ENCODE assay signal across 8 cellular contexts in the genomic region with DNA sequence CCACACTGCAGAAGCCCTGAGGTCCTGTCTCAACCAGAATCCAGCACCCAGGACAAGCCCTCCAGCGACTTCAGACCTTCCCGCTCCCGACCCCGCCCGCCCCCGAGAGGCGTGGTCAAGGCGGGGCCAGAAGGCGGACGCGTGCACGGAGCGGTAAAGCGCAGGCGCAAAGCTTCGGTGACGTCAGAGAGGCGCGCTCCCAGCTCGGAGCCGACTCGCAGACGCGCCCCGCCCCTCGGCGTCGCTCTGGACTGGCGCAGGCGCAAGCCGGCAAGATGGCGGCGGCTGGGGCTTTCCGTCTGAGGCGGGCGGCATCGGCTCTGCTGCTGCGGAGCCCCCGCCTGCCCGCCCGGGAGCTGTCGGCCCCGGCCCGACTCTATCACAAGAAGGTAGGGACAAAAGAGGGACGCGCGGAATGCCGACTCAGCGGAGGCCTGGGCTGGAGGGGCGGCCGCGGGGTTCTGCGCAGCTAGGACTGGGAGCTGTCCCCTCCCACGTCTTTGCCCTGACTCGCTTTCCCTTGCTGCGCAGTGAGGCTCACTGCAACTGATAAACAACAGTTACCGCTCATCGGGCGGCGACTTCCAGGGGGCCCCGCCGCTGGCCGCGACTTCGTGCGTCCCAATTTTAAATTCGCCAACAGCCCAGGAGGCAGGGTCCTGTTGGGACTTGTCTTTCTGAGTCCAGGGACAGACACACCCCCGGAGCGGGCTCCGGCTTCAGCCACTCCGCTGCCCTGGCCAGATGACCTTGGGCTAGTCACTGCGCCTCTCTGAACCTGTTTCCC. TPM values are rescaled to one million over a fixed set of nuclear protein-coding genes. Genes with fewer than 3 reads are reported as not detected.
DNase-seq lines count a peak whose midpoint lies in the region; ATAC-seq, FAIRE-seq and TF ChIP-seq lines count a peak whose summit lies in the region.

TSS of gene ISCU (plus strand) at position 249 of the 787 bp plus-strand sequence. CDS start at position 276, 27 bp downstream.

- FAIRE-seq in GM18507 (lab: Jason Lieb, UNC) = peak; percentile 95

- H3K27me3 ChIP-seq in right atrium auricular region (no peaks in the 10 kb centered on the region), psoas muscle (ENCODE audit: insufficient read depth in 3 of 3, low read length in 2 of 3) (no peaks in the 10 kb centered on the region)

- H3K4me3 ChIP-seq in right atrium auricular region = peak within 1 kb of the TSS; percentile 86 to 97
- peak within 1 kb of the TSS; percentile 76 for H3K4me3 ChIP-seq in psoas muscle
- peak within 1 kb of the TSS; percentile 71 for H3K4me3 ChIP-seq in urinary bladder (ENCODE audit: low read depth, low read length)

- peak; percentile 89 for DNase-seq in GM18507 (ENCODE audit: extremely low spot score, insufficient read length, low read depth)
- DNase-seq in NCI-H1930 (lab: John Stamatoyannopoulos, UW) = peak; percentile 90 to 97
- peak; percentile 73 to 99 (median 97) for DNase-seq in anterior cingulate cortex (lab: John Stamatoyannopoulos, UW)
- peak; percentile 96 for DNase-seq in right atrium auricular region (ENCODE audit: low spot score)
- DNase-seq in psoas muscle = peak; percentile 99

- WGBS in psoas muscle, 3 donors = 0 to 1% (median 0%) methylated on average over 45 to 72 of the region's 72 CpGs
- under 1% methylated on average over 72 of the region's 72 CpGs for WGBS in urinary bladder

- no peak for TF ChIP-seq CTCF in right atrium auricular region (IDR thresholded peaks at IDR 0.05)
- no peak for TF ChIP-seq CTCF in psoas muscle (IDR thresholded peaks at IDR 0.05)

- intact Hi-C loops in T-helper 2 cell treated with Interferon-gamma antibody and Interleukin-4, amounts not matched to agents 100 ng/mL and 5 ng/mL, for 36 hours (cut with micrococcal nuclease) = loop anchor here (1.0 to 10.0 kb wide), 11 partner anchors 56 to 1012 kb away; partner anchors contain the start of genes ALKBH2, CORO1C, MMAB and MVK
- intact Hi-C loops in psoas muscle (cut with DNase I) = loop anchor here (5.0 to 10.0 kb wide), 4 partner anchors 242 to 530 kb away; partner anchors contain the start of genes SSH1 (in 2 of the 2) and ALKBH2 (in 1 of the 2)

- H3K27ac ChIP-seq in right atrium auricular region = peak within 1 kb of the TSS; percentile 87 to 90
- peak within 1 kb of the TSS; percentile 97 for H3K27ac ChIP-seq in psoas muscle
- H3K27ac ChIP-seq in urinary bladder (ENCODE audit: low read depth) = peak within 1 kb of the TSS; percentile 95

- ATAC-seq in HG02973 (IDR thresholded peaks at IDR 0.05; ENCODE audit: unreplicated experiment) (peak; percentile 41), psoas muscle (peak; percentile 87 to 90 (median 88))

- H3K4me1 ChIP-seq in right atrium auricular region (peaks cover 0 to 58% of the 10 kb centered on the region in 2 donors), psoas muscle (peaks cover 55% of the 10 kb centered on the region), urinary bladder (ENCODE audit: insufficient read depth) (no peaks in the 10 kb centered on the region)

- H3K9me3 ChIP-seq in right atrium auricular region (no peaks in the 10 kb centered on the region), psoas muscle (no peaks in the 10 kb centered on the region)

- peaks cover 34% of the 10 kb centered on the region for H3K36me3 ChIP-seq in right atrium auricular region
- peaks cover 13 to 46% of the 10 kb centered on the region in 2 donors for H3K36me3 ChIP-seq in psoas muscle (ENCODE audit: insufficient read depth in 1 of 2, low read depth in 1 of 2)
- peaks cover 3% of the 10 kb centered on the region for H3K36me3 ChIP-seq in urinary bladder (ENCODE audit: insufficient read depth)

RNA-seq across cellular contexts. Expression of gene ISCU, which starts in this region (rescaled TPM):
- total RNA-seq in T-helper 2 cell treated with Interferon-gamma antibody and Interleukin-4, amounts not matched to agents 100 ng/mL and 5 ng/mL, for 36 hours = 44.1 and 45.1 TPM in 2 replicates
- total RNA-seq in right atrium auricular region (100 to 1,000 TPM; 421 to 433 TPM), psoas muscle (100 to 1,000 TPM; 148 to 225 (median 212) TPM), urinary bladder (91.3 TPM)
- polyA plus RNA-seq in psoas muscle (100 to 1,000 TPM; 190 to 352 (median 220) TPM), urinary bladder (210 TPM)

Comparison
In these comparisons a context has a peak if more than half of its experiments do, and no peak if none do; other contexts are left out.
1. Peak in every context shown above with its lines: DNase-seq, ATAC-seq, H3K4me3 ChIP-seq and H3K27ac ChIP-seq.